1 cellular context compared by ENCODE assay signal in genomic region chr14:36070056-36071043, GRCh38.
TF ChIP-seq lines count a peak whose summit lies in the region.

No MANE protein-coding gene starts in this region.

TF ChIP-seq in WTC11, 78 proteins besides CTCF, POLR2A, EP300 and RAD21 (continued from another document):
- TF ChIP-seq, protein P1, sequence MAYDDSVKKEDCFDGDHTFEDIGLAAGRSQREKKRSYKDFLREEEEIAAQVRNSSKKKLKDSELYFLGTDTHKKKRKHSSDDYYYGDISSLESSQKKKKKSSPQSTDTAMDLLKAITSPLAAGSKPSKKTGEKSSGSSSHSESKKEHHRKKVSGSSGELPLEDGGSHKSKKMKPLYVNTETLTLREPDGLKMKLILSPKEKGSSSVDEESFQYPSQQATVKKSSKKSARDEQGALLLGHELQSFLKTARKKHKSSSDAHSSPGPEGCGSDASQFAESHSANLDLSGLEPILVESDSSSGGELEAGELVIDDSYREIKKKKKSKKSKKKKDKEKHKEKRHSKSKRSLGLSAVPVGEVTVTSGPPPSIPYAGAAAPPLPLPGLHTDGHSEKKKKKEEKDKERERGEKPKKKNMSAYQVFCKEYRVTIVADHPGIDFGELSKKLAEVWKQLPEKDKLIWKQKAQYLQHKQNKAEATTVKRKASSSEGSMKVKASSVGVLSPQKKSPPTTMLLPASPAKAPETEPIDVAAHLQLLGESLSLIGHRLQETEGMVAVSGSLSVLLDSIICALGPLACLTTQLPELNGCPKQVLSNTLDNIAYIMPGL (CRISPR knock-in tag; IDR thresholded peaks at IDR 0.05), result no peak
